In genomic region chr1:160101717-160102522, GRCh38 we compare ENCODE assay signal across 9 cellular contexts. TPM values are rescaled to one million over a fixed set of nuclear protein-coding genes. Genes with fewer than 3 reads are reported as not detected.
A peak's percentile ranks its signal among the peaks of the same experiment; 100 is the strongest.
DNase-seq lines count a peak whose midpoint lies in the region; ATAC-seq and TF ChIP-seq lines count a peak whose summit lies in the region.
"Had no signal": no experiment of that assay in that cellular context is flagged by ENCODE, and none has a peak within 500 bp of the region (broad histone marks: within the 10 kb centered on the region; RNA-seq: fewer than 3 reads in every experiment).

No MANE protein-coding gene starts in this region.

- POLR2A ChIA-PET in SK-N-SH (lab: Yijun Ruan, JAX) = interaction anchor here (0.6 to 2.0 kb wide), 2 partner anchors 117 to 150 kb away, joined by 3 to 8 read pairs; no protein-coding TSS in a partner anchor

- H3K4me1 ChIP-seq in SK-N-SH (ENCODE audit: control insufficient read depth in 1 of 2, insufficient read depth in 2 of 2, low read depth in 1 of 2, low read length in 1 of 2) = peaks cover 7 to 25% of the 10 kb centered on the region in 2 experiments; a peak in 1 of 4 replicates
- H3K4me1 ChIP-seq in stomach = peaks cover 14 to 66% (median 49%) of the 10 kb centered on the region in 4 donors

- intact Hi-C loops in stomach (cut with DNase I; ENCODE audit: low total_unique reads) = loop anchor here (10.0 kb wide), 2 partner anchors 93 to 193 kb away; partner anchors contain the start of gene CASQ1
- intact Hi-C loops in left colon (cut with DNase I, micrococcal nuclease) = loop anchor here in 1 of 2 donors (10.0 kb wide), 2 partner anchors 113 to 153 kb away; no protein-coding TSS in a partner anchor

- no peaks in the 10 kb centered on the region for H3K27me3 ChIP-seq in SK-N-SH (ENCODE audit: insufficient read depth)
- no peaks in the 10 kb centered on the region for H3K27me3 ChIP-seq in layer of hippocampus (ENCODE audit: control insufficient read depth, insufficient read depth, low read length)
- H3K27me3 ChIP-seq in stomach = no peaks in the 10 kb centered on the region

- peak overlapping the region; percentile 84 for H3K27ac Mint-ChIP-seq in activated T-helper 17 cell treated with anti-CD3 and anti-CD28 coated beads, Interleukin-2, amount 50 U/mL, for 72 hours

- 0 out of 2 replicates have a peak overlapping the region, but pooled peaks have one; percentile 84 for H2AFZ ChIP-seq in SK-N-SH (ENCODE audit: low read depth)

- H3K27me3 Mint-ChIP-seq in activated T-helper 17 cell treated with anti-CD3 and anti-CD28 coated beads, Interleukin-2, amount 50 U/mL, for 72 hours = no peaks in the 10 kb centered on the region

- WGBS in SK-N-SH (ENCODE audit: low lambda C conversion rate) = 67% methylated on average over 9 of the region's 9 CpGs
- 58 to 71% (median 67%) methylated on average over 9 of the region's 9 CpGs for whole genome bisulfite sequencing in stomach, 5 donors

- no peaks in the 10 kb centered on the region for H3K9me2 ChIP-seq in SK-N-SH

- H3F3A ChIP-seq in SK-N-SH (replicated peaks; ENCODE audit: insufficient read depth) = peaks cover 11% of the 10 kb centered on the region

- no peaks in the 10 kb centered on the region for H3K79me2 ChIP-seq in SK-N-SH (ENCODE audit: insufficient read depth)

- no peak for TF ChIP-seq RAD21 in SK-N-SH (IDR thresholded peaks at IDR 0.05; ENCODE audit: low read length)

- no peak for DNase-seq in SK-N-SH
- no peak for DNase-seq in stomach
- no peak for DNase-seq in left colon
- DNase-seq in DMS79 treated with DMSO at 0.1 percent for 48 hours (lab: John Stamatoyannopoulos, UW) = no peak

- peaks cover 15% of the 10 kb centered on the region for H3K4me1 Mint-ChIP-seq in activated T-helper 17 cell treated with anti-CD3 and anti-CD28 coated beads, Interleukin-2, amount 50 U/mL, for 72 hours

- no peak for ATAC-seq in SK-N-SH treated with all-trans-retinoic acid at 6 μM for 48 hours
- ATAC-seq in activated T-helper 17 cell treated with anti-CD3 and anti-CD28 coated beads, Interleukin-2, amount 50 U/mL, for 72 hours (replicated peaks) = no peak
- no peak for ATAC-seq in left colon
- ATAC-seq in HG02798 (IDR thresholded peaks at IDR 0.05; ENCODE audit: poor library complexity, unreplicated experiment) = no peak

- no peak for TF ChIP-seq POLR2A in stomach (IDR thresholded peaks at IDR 0.05)

- no peak overlapping the region for H3K27ac ChIP-seq in SK-N-SH (ENCODE audit: low read depth in 2 of 2, low read length in 1 of 2)
- peak overlapping the region; percentile 96 for H3K27ac ChIP-seq in layer of hippocampus (ENCODE audit: low read depth, low read length)
- peak overlapping the region in 4 of 5 donors; percentile 33 to 97 (median 76) for H3K27ac ChIP-seq in stomach

- no peaks in the 10 kb centered on the region for H3K36me3 Mint-ChIP-seq in activated T-helper 17 cell treated with anti-CD3 and anti-CD28 coated beads, Interleukin-2, amount 50 U/mL, for 72 hours (ENCODE audit: low read depth)

- no peak overlapping the region for H3K9ac ChIP-seq in SK-N-SH

- H3K9me3 Mint-ChIP-seq in activated T-helper 17 cell treated with anti-CD3 and anti-CD28 coated beads, Interleukin-2, amount 50 U/mL, for 72 hours = no peaks in the 10 kb centered on the region

- no peak overlapping the region for H3K4me2 ChIP-seq in SK-N-SH

- no peaks in the 10 kb centered on the region for H4K20me1 ChIP-seq in SK-N-SH (ENCODE audit: insufficient read depth)

- CTCF ChIA-PET in SK-N-SH (lab: Yijun Ruan, JAX) = interaction anchor here (0.7 to 6.8 kb wide), 54 partner anchors 9 to 300 kb away, joined by 3 to 105 read pairs (median 5); partner anchors contain the start of genes ATP1A2, CASQ1, DCAF8 and PEX19

- H3K9me3 ChIP-seq in SK-N-SH (no peaks in the 10 kb centered on the region), stomach (no peaks in the 10 kb centered on the region)

- TF ChIP-seq CTCF in SK-N-SH (IDR thresholded peaks at IDR 0.05) = no peak
- no peak for TF ChIP-seq CTCF in stomach (IDR thresholded peaks at IDR 0.05)

- H3K36me3 ChIP-seq in SK-N-SH (replicated peaks in 1 of 2; ENCODE audit: control insufficient read depth in 1 of 2, insufficient read depth in 2 of 2, low read length in 1 of 2) (no peaks in the 10 kb centered on the region), stomach (no peaks in the 10 kb centered on the region)

- peak overlapping the region; percentile 56 for H3K4me3 Mint-ChIP-seq in activated T-helper 17 cell treated with anti-CD3 and anti-CD28 coated beads, Interleukin-2, amount 50 U/mL, for 72 hours

- TF ChIP-seq EP300 in SK-N-SH (IDR thresholded peaks at IDR 0.05; ENCODE audit: borderline replicate concordance in 1 of 2, low read depth in 1 of 2, low read length in 1 of 2) (no peak), stomach (IDR thresholded peaks at IDR 0.05) (no peak)

- H3K4me3 ChIP-seq in SK-N-SH (ENCODE audit: low read depth in 2 of 2, low read length in 1 of 2) (no peak overlapping the region), stomach (no peak overlapping the region)

TF ChIP-seq in SK-N-SH, 30 proteins besides CTCF, POLR2A, EP300 and RAD21:
- TF ChIP-seq FOXJ3 (CRISPR knock-in tag; IDR thresholded peaks at IDR 0.05) (0 out of 2 replicates have a peak, but pooled peaks have one; percentile 3), JUND (IDR thresholded peaks at IDR 0.05) (no peak)
TF ChIP-seq in SK-N-SH: peak in this region for 1.

TF ChIP-seq in SK-N-SH treated with all-trans-retinoic acid at 6 μM for 48 hours, 23 proteins besides CTCF, POLR2A, EP300 and RAD21:
- TF ChIP-seq POU6F1 (CRISPR knock-in tag; IDR thresholded peaks at IDR 0.05; ENCODE audit: borderline replicate concordance, low read depth) (no peak), TOX (CRISPR knock-in tag; IDR thresholded peaks at IDR 0.05; ENCODE audit: borderline replicate concordance) (no peak), ZC3H10 (CRISPR knock-in tag; IDR thresholded peaks at IDR 0.05) (no peak), ISL1 (CRISPR knock-in tag; IDR thresholded peaks at IDR 0.05) (no peak), ZNF8 (CRISPR knock-in tag; IDR thresholded peaks at IDR 0.05) (no peak), TCF4 (CRISPR knock-in tag; IDR thresholded peaks at IDR 0.05; ENCODE audit: borderline replicate concordance) (no peak)

RNA-seq across cellular contexts. Expression of gene IGSF8, which starts 3.5 kb away (rescaled TPM):
- polyA plus RNA-seq in SK-N-SH (2012; rRNA removed) (67.9 and 70.7 TPM in 2 replicates), stomach (10 to 100 TPM in 2 of 3 donors, 1 to 10 TPM in 1; 5.8 to 21.7 (median 18.0) TPM)
- polyA plus RNA-seq in SK-N-SH (2012; cell fraction: cytosol; rRNA removed) = 25.4 and 43.9 TPM in 2 replicates
- polyA plus RNA-seq in SK-N-SH (2012; cell fraction: nucleus; rRNA removed) = 92.0 and 109 TPM in 2 replicates
- 10 to 100 TPM; 23.8 to 30.8 TPM for total RNA-seq in activated T-helper 17 cell treated with anti-CD3 and anti-CD28 coated beads, Interleukin-2, amount 50 U/mL, for 72 hours
- total RNA-seq in stomach (10 to 100 TPM in 3 of 5 donors, 1 to 10 TPM in 2; 4.7 to 65.2 (median 11.6) TPM), left colon (10 to 100 TPM; 57.6 to 64.0 TPM)

RNA-seq across cellular contexts. Expression of gene ATP1A2, which starts 13.6 kb away (rescaled TPM):
- polyA plus RNA-seq in SK-N-SH (2012; rRNA removed) (0.07 and 0.10 TPM in 2 replicates), stomach (10 to 100 TPM in 1 of 3 donors, under 1 TPM in 2; 0.31 to 17.3 (median 0.56) TPM)
- 0.01 TPM in 1 of 2 replicates, not detected in the other for polyA plus RNA-seq in SK-N-SH (2012; cell fraction: cytosol; rRNA removed)
- 0.06 and 0.07 TPM in 2 replicates for polyA plus RNA-seq in SK-N-SH (2012; cell fraction: nucleus; rRNA removed)
- total RNA-seq in activated T-helper 17 cell treated with anti-CD3 and anti-CD28 coated beads, Interleukin-2, amount 50 U/mL, for 72 hours = not detected
- total RNA-seq in stomach (100 to 1,000 TPM in 1 of 5 donors, 10 to 100 TPM in 3, 1 to 10 TPM in 1; 7.0 to 104 (median 11.7) TPM), left colon (10 to 100 TPM in 1 of 2 donors, 1 to 10 TPM in 1; 1.8 to 12.1 TPM)
- total RNA-seq: HT-29 had no signal

RNA-seq across cellular contexts. Expression of gene KCNJ9, which starts 20.6 kb away (rescaled TPM):
- 0.02 and 0.05 TPM in 2 replicates for polyA plus RNA-seq in SK-N-SH (2012; rRNA removed)
- 0.01 and 0.03 TPM in 2 replicates for polyA plus RNA-seq in SK-N-SH (2012; cell fraction: cytosol; rRNA removed)
- polyA plus RNA-seq in SK-N-SH (2012; cell fraction: nucleus; rRNA removed) = 0.01 TPM in 1 of 2 replicates, not detected in the other
- under 1 TPM in 1 of 2 donors, not detected in 1; 0.13 TPM for total RNA-seq in activated T-helper 17 cell treated with anti-CD3 and anti-CD28 coated beads, Interleukin-2, amount 50 U/mL, for 72 hours
- total RNA-seq in stomach = under 1 TPM in 1 of 5 donors, not detected in 4; 0.87 TPM
- polyA plus RNA-seq in stomach = under 1 TPM in 2 of 3 donors, not detected in 1; 0.03 to 0.06 TPM
- not detected for total RNA-seq in left colon
- total RNA-seq: HT-29 had no signal

RNA-seq across cellular contexts. Expression of gene KCNJ10, which starts 32.0 kb away (rescaled TPM):
- polyA plus RNA-seq in SK-N-SH (2012; rRNA removed) = 0.03 TPM in 1 of 2 replicates, not detected in the other
- not detected in 2 replicates for polyA plus RNA-seq in SK-N-SH (2012; cell fraction: cytosol; rRNA removed)
- polyA plus RNA-seq in SK-N-SH (2012; cell fraction: nucleus; rRNA removed) = not detected in 2 replicates
- not detected for total RNA-seq in activated T-helper 17 cell treated with anti-CD3 and anti-CD28 coated beads, Interleukin-2, amount 50 U/mL, for 72 hours
- not detected for total RNA-seq in stomach
- polyA plus RNA-seq in stomach = 1 to 10 TPM in 1 of 3 donors, under 1 TPM in 2; 0.19 to 1.1 (median 0.78) TPM
- total RNA-seq in left colon = under 1 TPM in 1 of 2 donors, not detected in 1; 0.45 TPM
- total RNA-seq: HT-29 had no signal

RNA-seq across cellular contexts. Expression of gene ATP1A4, which starts 49.5 kb away (rescaled TPM):
- polyA plus RNA-seq in SK-N-SH (2012; rRNA removed) (not detected in 2 replicates), stomach (under 1 TPM in 1 of 3 donors, not detected in 2; 0.05 TPM)
- not detected in 2 replicates for polyA plus RNA-seq in SK-N-SH (2012; cell fraction: cytosol; rRNA removed)
- 0.02 TPM in 2 replicates for polyA plus RNA-seq in SK-N-SH (2012; cell fraction: nucleus; rRNA removed)
- under 1 TPM in 1 of 2 donors, not detected in 1; 0.48 TPM for total RNA-seq in activated T-helper 17 cell treated with anti-CD3 and anti-CD28 coated beads, Interleukin-2, amount 50 U/mL, for 72 hours
- total RNA-seq in stomach (under 1 TPM in 1 of 5 donors, not detected in 4; 0.37 TPM), left colon (not detected)
- total RNA-seq: HT-29 had no signal

Comparison
In these comparisons a context has a peak if more than half of its experiments do, and no peak if none do; other contexts are left out.
1. H3K27ac ChIP-seq: peak in layer of hippocampus (single experiment) and stomach (4 of 5); none in SK-N-SH (0 of 2).